Comparison of ENCODE assay signal across 2 cellular contexts in the genomic region with DNA sequence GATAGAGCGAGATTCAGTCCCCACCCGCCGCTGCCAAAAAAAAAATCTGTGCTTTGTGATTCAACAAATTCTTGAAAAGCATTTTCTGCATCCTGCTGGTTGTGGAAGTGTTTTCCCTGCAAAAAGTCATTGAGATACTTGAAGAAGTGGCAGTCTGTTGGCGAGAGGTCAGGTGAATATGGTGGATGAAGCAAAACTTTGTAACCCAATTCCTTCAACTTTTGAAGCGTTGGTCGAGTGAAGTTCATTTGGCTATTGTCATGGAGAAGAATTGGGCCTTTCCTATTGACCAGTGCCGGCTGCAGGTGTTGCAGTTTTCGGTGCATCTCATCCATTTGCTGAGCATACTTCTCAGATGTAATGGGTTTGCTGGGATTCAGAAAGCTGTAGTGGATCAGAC.
TF ChIP-seq lines count a peak whose summit lies in the region.

No MANE protein-coding gene starts in this region.

TF ChIP-seq in H1, 55 proteins besides CTCF, POLR2A, EP300 and RAD21:
- TF ChIP-seq KDM4A (IDR thresholded peaks at IDR 0.05; ENCODE audit: low read depth, low read length, severe bottlenecking) (no peak), FOSL1 (IDR thresholded peaks at IDR 0.05; ENCODE audit: insufficient read depth, low read depth, low read length) (no peak), CHD1 (IDR thresholded peaks at IDR 0.05; ENCODE audit: low read depth, low read length) (no peak), TCF12 (IDR thresholded peaks at IDR 0.05; ENCODE audit: low read depth, low read length) (0 out of 2 replicates have a peak, but pooled peaks have one; percentile 26)
- TF ChIP-seq, protein P1, sequence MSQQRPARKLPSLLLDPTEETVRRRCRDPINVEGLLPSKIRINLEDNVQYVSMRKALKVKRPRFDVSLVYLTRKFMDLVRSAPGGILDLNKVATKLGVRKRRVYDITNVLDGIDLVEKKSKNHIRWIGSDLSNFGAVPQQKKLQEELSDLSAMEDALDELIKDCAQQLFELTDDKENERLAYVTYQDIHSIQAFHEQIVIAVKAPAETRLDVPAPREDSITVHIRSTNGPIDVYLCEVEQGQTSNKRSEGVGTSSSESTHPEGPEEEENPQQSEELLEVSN (IDR thresholded peaks at IDR 0.05), result no peak

TF ChIP-seq in SK-N-SH, 30 proteins besides CTCF, POLR2A, EP300 and RAD21:
- TF ChIP-seq MEF2A (IDR thresholded peaks at IDR 0.05; ENCODE audit: borderline replicate concordance, low read depth) (no peak), MXI1 (IDR thresholded peaks at IDR 0.05; ENCODE audit: low read depth, low read length) (no peak)
